ENCODE assay signal across 13 cellular contexts in the genomic region with DNA sequence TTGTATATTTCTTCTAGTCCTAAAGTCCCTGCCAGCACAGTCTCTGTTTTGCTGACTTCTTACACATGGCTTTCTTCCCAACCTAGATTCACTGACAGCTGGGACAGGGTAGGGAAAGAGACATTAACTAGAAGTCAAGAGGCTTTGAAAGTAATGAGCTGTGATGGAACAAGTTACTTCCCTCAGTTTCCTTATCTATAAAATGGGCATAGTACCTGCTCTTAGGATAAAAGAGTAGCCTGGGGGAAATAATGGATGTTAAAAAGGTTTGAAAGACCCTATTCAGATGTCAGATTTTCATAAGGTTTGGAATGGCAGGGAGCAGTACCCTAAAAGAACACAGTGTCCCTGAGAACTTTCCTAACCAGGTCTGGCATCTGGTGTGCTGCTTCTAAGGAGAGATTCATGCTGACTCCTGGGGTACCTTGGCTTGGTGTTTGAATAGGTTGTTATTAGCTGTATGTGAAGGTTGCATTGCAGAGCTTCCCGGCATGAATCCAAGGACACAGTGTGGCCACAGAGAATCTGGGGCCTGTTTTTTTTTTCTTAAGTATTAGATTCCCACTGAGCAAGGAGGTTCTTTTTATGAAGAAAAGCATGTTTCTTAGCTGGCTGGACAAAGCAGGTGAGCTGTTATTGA. TPM values are rescaled to one million over a fixed set of nuclear protein-coding genes. Genes with fewer than 3 reads are reported as not detected.
DNase-seq lines count a peak whose midpoint lies in the region; ATAC-seq and TF ChIP-seq lines count a peak whose summit lies in the region.
"Had no signal": no experiment of that assay in that cellular context is flagged by ENCODE, and none has a peak within 500 bp of the region (broad histone marks: within the 10 kb centered on the region; RNA-seq: fewer than 3 reads in every experiment).

No MANE protein-coding gene starts in this region.

- H3K4me3 Mint-ChIP-seq in T-helper 1 cell treated with Interleukin-12 subunit alpha and Interleukin-12 subunit beta and Interleukin-4 antibody, amounts not matched to agents 30 μg/mL and 1 μg/mL, for 36 hours = peak overlapping the region; percentile 78
- H3K4me3 Mint-ChIP-seq in activated naive CD8-positive, alpha-beta T cell = peak overlapping the region; percentile 94
- peak overlapping the region; percentile 98 for H3K4me3 Mint-ChIP-seq in natural killer cell treated with Interleukin-12 subunit alpha and Interleukin-12 subunit beta and Interleukin-15 and Interleukin-18, amount 100 ng/mL, for 72 hours

- intact Hi-C loops in head of caudate nucleus (cut with DNase I) = no loop called here

- H3K36me3 Mint-ChIP-seq in T-helper 1 cell treated with Interleukin-12 subunit alpha and Interleukin-12 subunit beta and Interleukin-4 antibody, amounts not matched to agents 30 μg/mL and 1 μg/mL, for 36 hours (ENCODE audit: low read depth) = peaks cover 26% of the 10 kb centered on the region
- peaks cover 4% of the 10 kb centered on the region for H3K36me3 Mint-ChIP-seq in activated naive CD8-positive, alpha-beta T cell
- peaks cover 9% of the 10 kb centered on the region for H3K36me3 Mint-ChIP-seq in natural killer cell treated with Interleukin-12 subunit alpha and Interleukin-12 subunit beta and Interleukin-15 and Interleukin-18, amount 100 ng/mL, for 72 hours

- peak overlapping the region; percentile 93 for H3K27ac Mint-ChIP-seq in T-helper 1 cell treated with Interleukin-12 subunit alpha and Interleukin-12 subunit beta and Interleukin-4 antibody, amounts not matched to agents 30 μg/mL and 1 μg/mL, for 36 hours
- peak overlapping the region; percentile 99 for H3K27ac Mint-ChIP-seq in activated naive CD8-positive, alpha-beta T cell
- H3K27ac Mint-ChIP-seq in natural killer cell treated with Interleukin-12 subunit alpha and Interleukin-12 subunit beta and Interleukin-15 and Interleukin-18, amount 100 ng/mL, for 72 hours = peak overlapping the region; percentile 99 to 100

- H3K27me3 Mint-ChIP-seq in T-helper 1 cell treated with Interleukin-12 subunit alpha and Interleukin-12 subunit beta and Interleukin-4 antibody, amounts not matched to agents 30 μg/mL and 1 μg/mL, for 36 hours (ENCODE audit: low read depth) = no peaks in the 10 kb centered on the region
- no peaks in the 10 kb centered on the region for H3K27me3 Mint-ChIP-seq in activated naive CD8-positive, alpha-beta T cell
- H3K27me3 Mint-ChIP-seq in natural killer cell treated with Interleukin-12 subunit alpha and Interleukin-12 subunit beta and Interleukin-15 and Interleukin-18, amount 100 ng/mL, for 72 hours = no peaks in the 10 kb centered on the region

- H3K4me1 ChIP-seq in DOHH2 (ENCODE audit: control insufficient read depth, low read length) = peaks cover 43% of the 10 kb centered on the region

- no peak for ATAC-seq in natural killer cell treated with Interleukin-12 subunit alpha and Interleukin-12 subunit beta and Interleukin-15 and Interleukin-18, amount 100 ng/mL, for 72 hours
- ATAC-seq in left lobe of liver = no peak

- H3K4me1 Mint-ChIP-seq in T-helper 1 cell treated with Interleukin-12 subunit alpha and Interleukin-12 subunit beta and Interleukin-4 antibody, amounts not matched to agents 30 μg/mL and 1 μg/mL, for 36 hours (ENCODE audit: low read depth) = peaks cover 58% of the 10 kb centered on the region
- peaks cover 57% of the 10 kb centered on the region for H3K4me1 Mint-ChIP-seq in activated naive CD8-positive, alpha-beta T cell (ENCODE audit: low read depth)
- H3K4me1 Mint-ChIP-seq in natural killer cell treated with Interleukin-12 subunit alpha and Interleukin-12 subunit beta and Interleukin-15 and Interleukin-18, amount 100 ng/mL, for 72 hours (ENCODE audit: low read depth in 2 of 2) = peaks cover 77 to 80% of the 10 kb centered on the region in 2 donors

- peaks cover 2% of the 10 kb centered on the region; the same call in 1 of the 2 replicates for H3K36me3 ChIP-seq in DOHH2 (ENCODE audit: control insufficient read depth, low read length)

- H3K27me3 ChIP-seq in DOHH2 (ENCODE audit: control insufficient read depth, low read length) = peaks cover 8% of the 10 kb centered on the region

- DNase-seq in T-helper 1 cell (no peak), NK-92 (lab: John Stamatoyannopoulos, UW; ENCODE audit: unreplicated experiment) (no peak), head of caudate nucleus (no peak), left lobe of liver (ENCODE audit: low spot score) (no peak)
- no peak for DNase-seq in natural killer cell treated with Interleukin-12 subunit alpha and Interleukin-12 subunit beta and Interleukin-15 and Interleukin-18, amount 100 ng/mL, for 72 hours (ENCODE audit: low spot score)
- DNase-seq: activated CD8-positive, alpha-beta memory T cell treated with anti-CD3 and anti-CD28 coated beads, Interleukin-2, amount 50 U/mL, for 4 hours; Karpas-422; NCI-H1930; NCI-H69 had no signal

- H3K9me3 ChIP-seq in DOHH2 (ENCODE audit: control insufficient read depth, insufficient read depth, low read length) = no peaks in the 10 kb centered on the region

- no peaks in the 10 kb centered on the region for H3K9me3 Mint-ChIP-seq in T-helper 1 cell treated with Interleukin-12 subunit alpha and Interleukin-12 subunit beta and Interleukin-4 antibody, amounts not matched to agents 30 μg/mL and 1 μg/mL, for 36 hours
- H3K9me3 Mint-ChIP-seq in activated naive CD8-positive, alpha-beta T cell (ENCODE audit: low read depth) = no peaks in the 10 kb centered on the region
- peaks cover 2% of the 10 kb centered on the region for H3K9me3 Mint-ChIP-seq in natural killer cell treated with Interleukin-12 subunit alpha and Interleukin-12 subunit beta and Interleukin-15 and Interleukin-18, amount 100 ng/mL, for 72 hours

- no peak overlapping the region for H3K4me3 ChIP-seq in DOHH2 (ENCODE audit: low read length)

- H3K4me2 ChIP-seq in DOHH2 (ENCODE audit: low read length) = peak overlapping the region; percentile 95; the same call in 1 of the 2 replicates

- H3K27ac ChIP-seq in DOHH2 (ENCODE audit: low read depth, low read length) = no peak overlapping the region
- H3K27ac ChIP-seq: 22Rv1 had no signal

- H4K20me1 ChIP-seq in DOHH2 (ENCODE audit: control insufficient read depth, insufficient read depth, low read depth, low read length) = no peaks in the 10 kb centered on the region

- H3K9me2 ChIP-seq in DOHH2 (replicated peaks; ENCODE audit: control insufficient read depth, low read length) = no peaks in the 10 kb centered on the region

- H3K79me2 ChIP-seq in DOHH2 (ENCODE audit: control insufficient read depth, low read length) = peaks cover 27% of the 10 kb centered on the region

- H3F3A ChIP-seq in DOHH2 (ENCODE audit: control insufficient read depth, insufficient read depth) = peaks cover 4% of the 10 kb centered on the region; the same call in 1 of the 2 replicates

- TF ChIP-seq CTCF in DOHH2 (IDR thresholded peaks at IDR 0.05; ENCODE audit: low read depth, low read length, poor library complexity, severe bottlenecking) = no peak

RNA-seq across cellular contexts. Expression of gene RASSF5, which starts 47.6 kb away (rescaled TPM):
- total RNA-seq in natural killer cell treated with Interleukin-12 subunit alpha and Interleukin-12 subunit beta and Interleukin-15 and Interleukin-18, amount 100 ng/mL, for 72 hours = 100 to 1,000 TPM; 178 to 260 TPM
- 13.1 TPM for total RNA-seq in left lobe of liver

RNA-seq across cellular contexts. Expression of gene EIF2D, which starts 57.3 kb away (rescaled TPM):
- total RNA-seq in natural killer cell treated with Interleukin-12 subunit alpha and Interleukin-12 subunit beta and Interleukin-15 and Interleukin-18, amount 100 ng/mL, for 72 hours = 10 to 100 TPM; 49.1 to 91.5 TPM
- total RNA-seq in left lobe of liver = 19.2 TPM

Comparison
In these comparisons a context has a peak if more than half of its experiments do, and no peak if none do; other contexts are left out.
1. RNA of gene RASSF5, which starts 47.6 kb away (total RNA-seq): 178 to 260 TPM in natural killer cell treated with Interleukin-12 subunit alpha and Interleukin-12 subunit beta and Interleukin-15 and Interleukin-18, amount 100 ng/mL, for 72 hours; 13.1 TPM in left lobe of liver (single experiment); every median in the first group is over 10 times any median in the second.
2. Peak in every context shown above with its lines, with median percentiles within 50 percentile points of each other: H3K27ac Mint-ChIP-seq and H3K4me3 Mint-ChIP-seq.